9 cellular contexts compared by ENCODE assay signal in genomic region chr9:91162784-91163440, GRCh38.
DNase-seq lines count a peak whose midpoint lies in the region; ATAC-seq and TF ChIP-seq lines count a peak whose summit lies in the region.
"Had no signal": no experiment of that assay in that cellular context is flagged by ENCODE, and none has a peak within 500 bp of the region (broad histone marks: within the 10 kb centered on the region; RNA-seq: fewer than 3 reads in every experiment).

No MANE protein-coding gene starts in this region.

- no peak overlapping the region; the same call in 1 of the 2 replicates for H2AFZ ChIP-seq in Loucy (ENCODE audit: low read length)

- TF ChIP-seq CTCF in GM13976 (IDR thresholded peaks at IDR 0.05; ENCODE audit: borderline replicate concordance, control extremely low read depth, extremely low read depth, insufficient read depth, missing control alignments) = no peak
- no peak for TF ChIP-seq CTCF in Loucy (conservative IDR thresholded peaks at IDR 0.05; ENCODE audit: low read length)
- no peak for TF ChIP-seq CTCF in type B pancreatic cell (conservative IDR thresholded peaks at IDR 0.05)

- H3K9me2 ChIP-seq in Loucy (replicated peaks; ENCODE audit: low read depth, low read length) = no peaks in the 10 kb centered on the region

- H3K9ac ChIP-seq in Loucy (ENCODE audit: low read depth, low read length, poor library complexity, severe bottlenecking) = peak overlapping the region; percentile 84

- no peaks in the 10 kb centered on the region for H3K9me3 ChIP-seq in Loucy (ENCODE audit: insufficient read depth, low read depth, low read length)

- H3K79me2 ChIP-seq in Loucy (ENCODE audit: insufficient read depth, low read length) = peaks cover 24% of the 10 kb centered on the region; the same call in 1 of the 2 replicates

- DNase-seq in GM13976 (ENCODE audit: low spot score) (peak; percentile 78), left lobe of liver (ENCODE audit: low spot score) (no peak), type B pancreatic cell (ENCODE audit: extremely low spot score, unreplicated experiment) (no peak), GOT3 (lab: John Stamatoyannopoulos, UW) (no peak), NCI-H2196 (lab: John Stamatoyannopoulos, UW; ENCODE audit: unreplicated experiment) (no peak)
- DNase-seq in activated naive CD8-positive, alpha-beta T cell treated with anti-CD3 and anti-CD28 coated beads for 36 hours = peak; percentile 66

- H4K20me1 ChIP-seq in Loucy (ENCODE audit: insufficient read depth, low read length, poor library complexity, severe bottlenecking) = no peaks in the 10 kb centered on the region

- no peaks in the 10 kb centered on the region for H3K27me3 Mint-ChIP-seq in activated naive CD8-positive, alpha-beta T cell treated with anti-CD3 and anti-CD28 coated beads for 36 hours
- no peaks in the 10 kb centered on the region for H3K27me3 Mint-ChIP-seq in type B pancreatic cell

- no peaks in the 10 kb centered on the region for H3K36me3 Mint-ChIP-seq in activated naive CD8-positive, alpha-beta T cell treated with anti-CD3 and anti-CD28 coated beads for 36 hours
- no peaks in the 10 kb centered on the region for H3K36me3 Mint-ChIP-seq in type B pancreatic cell

- no peaks in the 10 kb centered on the region for H3K27me3 ChIP-seq in Loucy (ENCODE audit: insufficient read depth, low read length, poor library complexity, severe bottlenecking)

- no peaks in the 10 kb centered on the region for H3K9me3 Mint-ChIP-seq in activated naive CD8-positive, alpha-beta T cell treated with anti-CD3 and anti-CD28 coated beads for 36 hours
- no peaks in the 10 kb centered on the region for H3K9me3 Mint-ChIP-seq in type B pancreatic cell

- H3K4me2 ChIP-seq in Loucy (ENCODE audit: low read depth, low read length, poor library complexity, severe bottlenecking) = peak overlapping the region; percentile 81

- H3K4me1 ChIP-seq in Loucy (ENCODE audit: insufficient read depth, low read length, poor library complexity, severe bottlenecking) = peaks cover 78% of the 10 kb centered on the region

- H3K36me3 ChIP-seq in Loucy (ENCODE audit: insufficient read depth, low read length) = no peaks in the 10 kb centered on the region

- peak overlapping the region; percentile 84 for H3K27ac Mint-ChIP-seq in activated naive CD8-positive, alpha-beta T cell treated with anti-CD3 and anti-CD28 coated beads for 36 hours
- peak overlapping the region; percentile 93 for H3K27ac Mint-ChIP-seq in type B pancreatic cell

- in situ Hi-C loops in GM13976 (cut with MboI; ENCODE audit: low sequenced_read_pairs, unreplicated experiment) = no loop called here

- H3K4me3 ChIP-seq in Loucy (ENCODE audit: low read length, poor library complexity, severe bottlenecking) = peak overlapping the region; percentile 65
- H3K4me3 ChIP-seq: SK-N-MC had no signal

- peaks cover 42% of the 10 kb centered on the region for H3K4me1 Mint-ChIP-seq in activated naive CD8-positive, alpha-beta T cell treated with anti-CD3 and anti-CD28 coated beads for 36 hours
- H3K4me1 Mint-ChIP-seq in type B pancreatic cell (ENCODE audit: unreplicated experiment) = peaks cover 32% of the 10 kb centered on the region

- ATAC-seq in GM21619 (IDR thresholded peaks at IDR 0.05; ENCODE audit: unreplicated experiment) (peak; percentile 75), left lobe of liver (peak; percentile 31)

- H3F3A ChIP-seq in Loucy (ENCODE audit: low read depth) = peaks cover 16% of the 10 kb centered on the region

- H3K4me3 Mint-ChIP-seq in activated naive CD8-positive, alpha-beta T cell treated with anti-CD3 and anti-CD28 coated beads for 36 hours = peak overlapping the region; percentile 47
- H3K4me3 Mint-ChIP-seq in type B pancreatic cell = peak overlapping the region; percentile 49

Comparison
In these comparisons a context has a peak if more than half of its experiments do, and no peak if none do; other contexts are left out.
1. DNase-seq: peak in GM13976 (single experiment) and activated naive CD8-positive, alpha-beta T cell treated with anti-CD3 and anti-CD28 coated beads for 36 hours (single experiment); none in left lobe of liver (single experiment), type B pancreatic cell (single experiment), GOT3 (single experiment) and NCI-H2196 (single experiment).